ENCODE assay signal across 1 cellular context in genomic region chr5:140357731-140358093, GRCh38.
TF ChIP-seq lines count a peak whose summit lies in the region.

No MANE protein-coding gene starts in this region.

TF ChIP-seq in HepG2, 621 proteins besides CTCF, POLR2A, EP300 and RAD21 (continued from another document and continues in another):
- TF ChIP-seq ZNF432 (CRISPR knock-in tag; IDR thresholded peaks at IDR 0.05; ENCODE audit: borderline replicate concordance) (no peak), ZNF503 (CRISPR knock-in tag; IDR thresholded peaks at IDR 0.05) (no peak), ATF3 (CRISPR knock-in tag; IDR thresholded peaks at IDR 0.05) (peak; percentile 55), SNAPC2 (CRISPR knock-in tag; IDR thresholded peaks at IDR 0.05) (no peak), POLR2G (IDR thresholded peaks at IDR 0.05; ENCODE audit: low read depth, low read length) (no peak), ZXDC (CRISPR knock-in tag; IDR thresholded peaks at IDR 0.05) (no peak), TEAD3 (CRISPR knock-in tag; optimal IDR thresholded peaks at IDR 0.05; ENCODE audit: borderline replicate concordance) (peak; percentile 78), ZNF879 (CRISPR knock-in tag; IDR thresholded peaks at IDR 0.05) (no peak), HNF1B (CRISPR knock-in tag; IDR thresholded peaks at IDR 0.05) (no peak), PHF20 (CRISPR knock-in tag; IDR thresholded peaks at IDR 0.05) (no peak), MTERF4 (CRISPR knock-in tag; IDR thresholded peaks at IDR 0.05) (no peak), ZNF574 (CRISPR knock-in tag; IDR thresholded peaks at IDR 0.05) (peak; percentile 72), IRF1 (CRISPR knock-in tag; IDR thresholded peaks at IDR 0.05; ENCODE audit: low read depth) (no peak), ZFP91 (CRISPR knock-in tag; IDR thresholded peaks at IDR 0.05; ENCODE audit: borderline replicate concordance) (peak; percentile 65; the same call in 1 of the 2 replicates), JUND (CRISPR knock-in tag; IDR thresholded peaks at IDR 0.05) (peak; percentile 67; the same call in 1 of the 2 replicates), ZBTB38 (CRISPR knock-in tag; IDR thresholded peaks at IDR 0.05) (no peak), MAX (IDR thresholded peaks at IDR 0.05) (peak; percentile 29; the same call in 1 of the 2 replicates), PHB2 (IDR thresholded peaks at IDR 0.05; ENCODE audit: partially characterized antibody) (no peak), SPEN (CRISPR knock-in tag; IDR thresholded peaks at IDR 0.05; ENCODE audit: low read depth) (0 out of 2 replicates have a peak, but pooled peaks have one; percentile 22), MLXIP (CRISPR knock-in tag; IDR thresholded peaks at IDR 0.05; ENCODE audit: borderline replicate concordance) (no peak), ZNF724P (CRISPR knock-in tag; IDR thresholded peaks at IDR 0.05; ENCODE audit: borderline replicate concordance) (no peak), MEIS2 (CRISPR knock-in tag; IDR thresholded peaks at IDR 0.05) (no peak), ELF4 (CRISPR knock-in tag; IDR thresholded peaks at IDR 0.05; ENCODE audit: borderline replicate concordance) (no peak), FOXK1 (CRISPR knock-in tag; IDR thresholded peaks at IDR 0.05; ENCODE audit: borderline replicate concordance, low read depth) (peak; percentile 14; the same call in 1 of the 2 replicates), ZFY (CRISPR knock-in tag; IDR thresholded peaks at IDR 0.05) (peak; percentile 49), ZNF781 (CRISPR knock-in tag; IDR thresholded peaks at IDR 0.05; ENCODE audit: borderline replicate concordance, not compliant biosample characterization) (peak; percentile 39), PTBP1 (IDR thresholded peaks at IDR 0.05; ENCODE audit: low read depth, low read length, poor library complexity, severe bottlenecking) (no peak), ZNF317 (CRISPR knock-in tag; IDR thresholded peaks at IDR 0.05) (no peak), TFDP2 (CRISPR knock-in tag; IDR thresholded peaks at IDR 0.05) (peak; percentile 31; the same call in 1 of the 2 replicates), RFXANK (CRISPR knock-in tag; IDR thresholded peaks at IDR 0.05) (no peak), SIN3B (IDR thresholded peaks at IDR 0.05; ENCODE audit: low read length) (no peak), CENPBD1 (CRISPR knock-in tag; IDR thresholded peaks at IDR 0.05; ENCODE audit: borderline replicate concordance, low read depth) (no peak), PHF21A (CRISPR knock-in tag; IDR thresholded peaks at IDR 0.05) (peak; percentile 48; the same call in 1 of the 2 replicates), ETV5 (CRISPR knock-in tag; IDR thresholded peaks at IDR 0.05; ENCODE audit: borderline replicate concordance) (no peak; the same call in 1 of the 2 replicates), ZNF496 (CRISPR knock-in tag; IDR thresholded peaks at IDR 0.05; ENCODE audit: insufficient replicate concordance) (no peak), ZNF749 (CRISPR knock-in tag; IDR thresholded peaks at IDR 0.05; ENCODE audit: borderline replicate concordance) (no peak), FOXO4 (CRISPR knock-in tag; conservative IDR thresholded peaks at IDR 0.05) (no peak), KDM4B (CRISPR knock-in tag; IDR thresholded peaks at IDR 0.05) (0 out of 2 replicates have a peak, but pooled peaks have one; percentile 40)
